Comparison of ENCODE assay signal across 6 cellular contexts in genomic region chr11:65539401-65540289, GRCh38. TPM values are rescaled to one million over a fixed set of nuclear protein-coding genes. Genes with fewer than 3 reads are reported as not detected.
DNase-seq lines count a peak whose midpoint lies in the region; ATAC-seq and TF ChIP-seq lines count a peak whose summit lies in the region.

No MANE protein-coding gene starts in this region.

- H3K27ac ChIP-seq in WERI-Rb-1 = no peak overlapping the region

- ATAC-seq in HG02943 (IDR thresholded peaks at IDR 0.05; ENCODE audit: low read depth, unreplicated experiment) = peak; percentile 48
- ATAC-seq in memory B cell (ENCODE audit: low read depth) = peak; percentile 69

- intact Hi-C loops in activated T-helper 1 cell treated with anti-CD3 and anti-CD28 coated beads, Interleukin-12 subunit alpha, Interleukin-12 subunit beta, Interleukin-2, Interleukin-4 antibody, amounts not matched to agents 30 ng/mL and 10 ng/mL and 1 ng/mL, durations not matched to agents 14 hours and 24 hours and 36 hours (cut with micrococcal nuclease) = loop anchor here (1.0 to 2.0 kb wide), 8 partner anchors 14 to 123 kb away; partner anchors contain the start of genes PCNX3, RELA, SCYL1 and ZNRD2

- peaks cover 19% of the 10 kb centered on the region for H3K4me1 Mint-ChIP-seq in activated T-helper 1 cell treated with anti-CD3 and anti-CD28 coated beads, Interleukin-12 subunit alpha, Interleukin-12 subunit beta, Interleukin-2, Interleukin-4 antibody, amounts not matched to agents 30 ng/mL and 10 ng/mL and 1 ng/mL, durations not matched to agents 14 hours and 24 hours and 36 hours (ENCODE audit: low read depth)
- peaks cover 13% of the 10 kb centered on the region for H3K4me1 Mint-ChIP-seq in memory B cell

- DNase-seq in GM12865 (ENCODE audit: low read depth) (no peak), memory B cell (ENCODE audit: low spot score in 2 of 2) (no peak), WERI-Rb-1 (no peak)
- DNase-seq in activated T-helper 1 cell treated with anti-CD3 and anti-CD28 coated beads, Interleukin-12 subunit alpha, Interleukin-12 subunit beta, Interleukin-2, Interleukin-4 antibody, amounts not matched to agents 30 ng/mL and 10 ng/mL and 1 ng/mL, durations not matched to agents 14 hours and 24 hours and 36 hours (ENCODE audit: low spot score) = no peak
- no peak for DNase-seq in activated CD4-positive, alpha-beta T cell treated with anti-CD3 and anti-CD28 coated beads for 48 hours

- TF ChIP-seq CTCF in GM12865 (IDR thresholded peaks at IDR 0.05; ENCODE audit: insufficient read depth, low read depth, low read length, missing control alignments) (peak; percentile 58), WERI-Rb-1 (IDR thresholded peaks at IDR 0.05; ENCODE audit: low read depth, low read length) (no peak)

- H3K27me3 Mint-ChIP-seq in activated T-helper 1 cell treated with anti-CD3 and anti-CD28 coated beads, Interleukin-12 subunit alpha, Interleukin-12 subunit beta, Interleukin-2, Interleukin-4 antibody, amounts not matched to agents 30 ng/mL and 10 ng/mL and 1 ng/mL, durations not matched to agents 14 hours and 24 hours and 36 hours (ENCODE audit: insufficient read depth) = no peaks in the 10 kb centered on the region
- H3K27me3 Mint-ChIP-seq in memory B cell = no peaks in the 10 kb centered on the region

- H3K27me3 ChIP-seq in WERI-Rb-1 (ENCODE audit: insufficient read depth, low read depth, severe bottlenecking) = no peaks in the 10 kb centered on the region

- H3K9me3 ChIP-seq in WERI-Rb-1 (ENCODE audit: severe bottlenecking) = no peaks in the 10 kb centered on the region

- H3K36me3 ChIP-seq in WERI-Rb-1 = peaks cover 39% of the 10 kb centered on the region

- H3K4me3 ChIP-seq in GM12865 (ENCODE audit: low read depth, low read length) (peak overlapping the region; percentile 84), WERI-Rb-1 (ENCODE audit: low read depth, low read length) (no peak overlapping the region)

- H3K9me3 Mint-ChIP-seq in activated T-helper 1 cell treated with anti-CD3 and anti-CD28 coated beads, Interleukin-12 subunit alpha, Interleukin-12 subunit beta, Interleukin-2, Interleukin-4 antibody, amounts not matched to agents 30 ng/mL and 10 ng/mL and 1 ng/mL, durations not matched to agents 14 hours and 24 hours and 36 hours = no peaks in the 10 kb centered on the region
- no peaks in the 10 kb centered on the region for H3K9me3 Mint-ChIP-seq in memory B cell

- peaks cover 14% of the 10 kb centered on the region for H3K36me3 Mint-ChIP-seq in activated T-helper 1 cell treated with anti-CD3 and anti-CD28 coated beads, Interleukin-12 subunit alpha, Interleukin-12 subunit beta, Interleukin-2, Interleukin-4 antibody, amounts not matched to agents 30 ng/mL and 10 ng/mL and 1 ng/mL, durations not matched to agents 14 hours and 24 hours and 36 hours (ENCODE audit: low read depth)
- peaks cover 2% of the 10 kb centered on the region for H3K36me3 Mint-ChIP-seq in memory B cell

- H3K27ac Mint-ChIP-seq in activated T-helper 1 cell treated with anti-CD3 and anti-CD28 coated beads, Interleukin-12 subunit alpha, Interleukin-12 subunit beta, Interleukin-2, Interleukin-4 antibody, amounts not matched to agents 30 ng/mL and 10 ng/mL and 1 ng/mL, durations not matched to agents 14 hours and 24 hours and 36 hours = peak overlapping the region; percentile 88
- H3K27ac Mint-ChIP-seq in memory B cell = peak overlapping the region; percentile 88

- H3K4me3 Mint-ChIP-seq in activated T-helper 1 cell treated with anti-CD3 and anti-CD28 coated beads, Interleukin-12 subunit alpha, Interleukin-12 subunit beta, Interleukin-2, Interleukin-4 antibody, amounts not matched to agents 30 ng/mL and 10 ng/mL and 1 ng/mL, durations not matched to agents 14 hours and 24 hours and 36 hours = peak overlapping the region; percentile 85
- peak overlapping the region; percentile 92 for H3K4me3 Mint-ChIP-seq in memory B cell

RNA-seq across cellular contexts. Expression of gene SCYL1, which starts 14.8 kb away (rescaled TPM):
- 103 and 109 TPM in 2 replicates for total RNA-seq in activated T-helper 1 cell treated with anti-CD3 and anti-CD28 coated beads, Interleukin-12 subunit alpha, Interleukin-12 subunit beta, Interleukin-2, Interleukin-4 antibody, amounts not matched to agents 30 ng/mL and 10 ng/mL and 1 ng/mL, durations not matched to agents 14 hours and 24 hours and 36 hours

RNA-seq across cellular contexts. Expression of gene LTBP3, which starts 18.5 kb away (rescaled TPM):
- total RNA-seq in activated T-helper 1 cell treated with anti-CD3 and anti-CD28 coated beads, Interleukin-12 subunit alpha, Interleukin-12 subunit beta, Interleukin-2, Interleukin-4 antibody, amounts not matched to agents 30 ng/mL and 10 ng/mL and 1 ng/mL, durations not matched to agents 14 hours and 24 hours and 36 hours = 97.9 and 103 TPM in 2 replicates

RNA-seq across cellular contexts. Expression of gene ZNRD2, which starts 30.6 kb away (rescaled TPM):
- 94.6 and 96.9 TPM in 2 replicates for total RNA-seq in activated T-helper 1 cell treated with anti-CD3 and anti-CD28 coated beads, Interleukin-12 subunit alpha, Interleukin-12 subunit beta, Interleukin-2, Interleukin-4 antibody, amounts not matched to agents 30 ng/mL and 10 ng/mL and 1 ng/mL, durations not matched to agents 14 hours and 24 hours and 36 hours

RNA-seq across cellular contexts. Expression of gene FAM89B, which starts 32.7 kb away (rescaled TPM):
- total RNA-seq in activated T-helper 1 cell treated with anti-CD3 and anti-CD28 coated beads, Interleukin-12 subunit alpha, Interleukin-12 subunit beta, Interleukin-2, Interleukin-4 antibody, amounts not matched to agents 30 ng/mL and 10 ng/mL and 1 ng/mL, durations not matched to agents 14 hours and 24 hours and 36 hours = 50.4 and 50.6 TPM in 2 replicates

RNA-seq across cellular contexts. Expression of gene EHBP1L1, which starts 36.2 kb away (rescaled TPM):
- total RNA-seq in activated T-helper 1 cell treated with anti-CD3 and anti-CD28 coated beads, Interleukin-12 subunit alpha, Interleukin-12 subunit beta, Interleukin-2, Interleukin-4 antibody, amounts not matched to agents 30 ng/mL and 10 ng/mL and 1 ng/mL, durations not matched to agents 14 hours and 24 hours and 36 hours = 168 and 178 TPM in 2 replicates
